Comparison of ENCODE assay signal across 23 cellular contexts in the genomic region with DNA sequence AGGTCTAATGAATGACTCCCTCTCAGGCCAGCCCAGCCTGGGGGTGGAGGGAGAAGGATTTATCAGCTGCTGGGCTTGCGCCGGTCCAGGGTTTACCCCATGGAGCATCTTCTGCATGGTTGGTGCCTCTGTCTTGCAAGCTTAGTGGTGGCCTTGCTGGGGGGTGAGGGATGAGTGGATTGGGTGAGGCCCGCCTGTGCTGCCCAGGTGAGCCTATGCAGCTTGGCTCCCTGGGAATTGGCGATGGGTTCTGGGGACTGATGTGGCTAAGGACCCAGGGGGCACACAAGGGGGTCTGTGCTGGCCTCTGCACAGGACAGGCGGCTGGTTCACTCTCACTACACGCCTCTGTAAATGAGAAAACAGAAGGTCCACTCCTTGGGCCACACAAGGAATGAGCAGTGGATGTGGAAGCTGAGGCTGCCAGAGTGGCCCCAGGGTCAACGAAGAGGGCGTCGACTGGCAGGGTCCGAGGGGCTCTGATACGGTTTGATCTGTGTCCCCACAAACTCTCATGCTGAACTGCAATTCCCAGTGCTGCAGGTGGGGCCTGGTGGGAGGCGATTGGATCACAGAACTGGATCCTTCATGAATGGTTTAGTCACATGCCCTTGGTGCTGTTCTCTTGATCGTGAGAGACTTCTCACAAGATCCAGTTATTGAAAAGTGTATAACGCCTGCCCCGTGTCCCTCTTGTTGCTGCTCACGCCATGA.
"Had no signal": no experiment of that assay in that cellular context is flagged by ENCODE, and none has a peak within 500 bp of the region (broad histone marks: within the 10 kb centered on the region; RNA-seq: fewer than 3 reads in every experiment).

No MANE protein-coding gene starts in this region.

- H3K27ac Mint-ChIP-seq: nephron progenitor cell; stimulated activated naive B cell treated with anti-CD40 and anti-IgM and Interleukin-4, amounts not matched to agents 10 μg/mL and 1 μg/mL and 100 μg/mL, for 72 hours; stimulated activated naive CD8-positive, alpha-beta T cell treated with anti-CD3 and anti-CD28 coated beads, Interleukin-15, Interleukin-2, amounts not matched to agents 100 ng/mL and 50 ng/mL, for 24 hours had no signal

- H3K36me3 Mint-ChIP-seq: naive B cell; stimulated activated naive B cell treated with anti-CD40 and anti-IgM and Interleukin-4, amounts not matched to agents 10 μg/mL and 1 μg/mL and 100 μg/mL, for 72 hours had no signal

- ATAC-seq: gastrocnemius medialis; left lobe of liver; lower lobe of right lung; mucosa of descending colon; psoas muscle; right cardiac atrium; stimulated activated naive B cell treated with anti-CD40 and anti-IgM and Interleukin-4, amounts not matched to agents 10 μg/mL and 1 μg/mL and 100 μg/mL, for 72 hours had no signal

- H3K9me3 ChIP-seq: gastrocnemius medialis, lower lobe of right lung, mucosa of descending colon, psoas muscle, thoracic aorta, tibial nerve, upper lobe of left lung, vagina had no signal

- H3K4me1 ChIP-seq: gastrocnemius medialis, lower lobe of right lung, psoas muscle, tibial nerve, upper lobe of left lung, vagina had no signal

- H3K27me3 ChIP-seq: gastrocnemius medialis, tibial nerve, upper lobe of left lung, vagina had no signal

- H3K27ac ChIP-seq: dorsolateral prefrontal cortex, gastrocnemius medialis, lower lobe of right lung, psoas muscle, skin epidermis, thoracic aorta, tibial nerve, upper lobe of left lung, vagina had no signal

- DNase-seq: cerebellar nuclear complex; effector CD4-positive, alpha-beta T cell; foreskin fibroblast; gastrocnemius medialis; kidney; lower lobe of right lung; naive B cell; nephron progenitor cell; nucleus accumbens; psoas muscle; right cardiac atrium; stimulated activated CD4-positive, alpha-beta T cell treated with anti-CD3 and anti-CD28 coated beads, Interleukin-15, amount 100 ng/mL, for 24 hours; stimulated activated CD4-positive, alpha-beta T cell treated with anti-CD3 and anti-CD28 coated beads, Interleukin-2, amount 100 ng/mL, for 48 hours; stimulated activated naive B cell treated with anti-CD40 and anti-IgM and Interleukin-4, amounts not matched to agents 10 μg/mL and 1 μg/mL and 100 μg/mL, for 72 hours; upper lobe of left lung had no signal

- H3K36me3 ChIP-seq: gastrocnemius medialis, lower lobe of right lung, thoracic aorta, tibial nerve, upper lobe of left lung, vagina had no signal

- H3K4me1 Mint-ChIP-seq: naive B cell; stimulated activated naive B cell treated with anti-CD40 and anti-IgM and Interleukin-4, amounts not matched to agents 10 μg/mL and 1 μg/mL and 100 μg/mL, for 72 hours had no signal

- H3K9me3 Mint-ChIP-seq: nephron progenitor cell; stimulated activated naive CD8-positive, alpha-beta T cell treated with anti-CD3 and anti-CD28 coated beads, Interleukin-15, Interleukin-2, amounts not matched to agents 100 ng/mL and 50 ng/mL, for 24 hours had no signal

- H3K4me3 ChIP-seq: dorsolateral prefrontal cortex, gastrocnemius medialis, lower lobe of right lung, mucosa of descending colon, psoas muscle, skin epidermis, thoracic aorta, tibial nerve, upper lobe of left lung, vagina had no signal

- H3K4me3 Mint-ChIP-seq: naive B cell; nephron progenitor cell; stimulated activated naive B cell treated with anti-CD40 and anti-IgM and Interleukin-4, amounts not matched to agents 10 μg/mL and 1 μg/mL and 100 μg/mL, for 72 hours; stimulated activated naive CD8-positive, alpha-beta T cell treated with anti-CD3 and anti-CD28 coated beads, Interleukin-15, Interleukin-2, amounts not matched to agents 100 ng/mL and 50 ng/mL, for 24 hours had no signal
